ENCODE assay signal across 8 cellular contexts in genomic region chr13:25301347-25302113, GRCh38. TPM values are rescaled to one million over a fixed set of nuclear protein-coding genes. Genes with fewer than 3 reads are reported as not detected.
DNase-seq lines count a peak whose midpoint lies in the region; ATAC-seq and TF ChIP-seq lines count a peak whose summit lies in the region.

TSS of gene NUP58 (plus strand) at chr13:25301625. CDS start at chr13:25301774, 149 bp downstream.

- no peak for TF ChIP-seq CTCF in CD8-positive, alpha-beta T cell (IDR thresholded peaks at IDR 0.05)
- TF ChIP-seq CTCF in lower lobe of right lung (IDR thresholded peaks at IDR 0.05): no peak

- peak within 1 kb of the TSS; percentile 81 for H3K4me3 ChIP-seq in CD8-positive, alpha-beta T cell (ENCODE audit: low read depth, low read length)
- H3K4me3 ChIP-seq in lower lobe of right lung: peak within 1 kb of the TSS; percentile 85

- no peaks in the 10 kb centered on the region for H3K9me3 ChIP-seq in CD8-positive, alpha-beta T cell (ENCODE audit: low read length)
- H3K9me3 ChIP-seq in lower lobe of right lung: no peaks in the 10 kb centered on the region

- H3K9me3 Mint-ChIP-seq in CD8-positive, alpha-beta T cell: no peaks in the 10 kb centered on the region

- CTCF ChIA-PET in CD8-positive, alpha-beta T cell (lab: Charles Lee): no interaction called here

- peaks cover 47% of the 10 kb centered on the region for H3K4me1 Mint-ChIP-seq in CD8-positive, alpha-beta T cell (ENCODE audit: low read depth)

- peak within 1 kb of the TSS; percentile 94 for H3K27ac Mint-ChIP-seq in CD8-positive, alpha-beta T cell

- DNase-seq in CD8-positive, alpha-beta T cell: peak; percentile 83 to 95 (median 91)
- DNase-seq in HS-5 (ENCODE audit: low read depth): peak; percentile 44
- peak; percentile 94 for DNase-seq in NK-92 treated with Interleukin-12 subunit alpha and Interleukin-12 subunit beta, amount 100 ng/mL, for 24 hours (lab: John Stamatoyannopoulos, UW)
- DNase-seq in activated CD8-positive, alpha-beta memory T cell treated with anti-CD3 and anti-CD28 coated beads for 24 hours: peak; percentile 96
- peak; percentile 92 for DNase-seq in effector CD4-positive, alpha-beta T cell
- DNase-seq in lower lobe of right lung: peak; percentile 98
- DNase-seq in stimulated activated CD4-positive, alpha-beta T cell treated with anti-CD3 and anti-CD28 coated beads, TNF-alpha, amount 100 ng/mL, for 24 hours (ENCODE audit: low read depth in 3 of 3): peak; percentile 87 to 92 (median 88)

- peaks cover 26% of the 10 kb centered on the region for H3K36me3 Mint-ChIP-seq in CD8-positive, alpha-beta T cell

- peak within 1 kb of the TSS; percentile 83 for H3K27ac ChIP-seq in CD8-positive, alpha-beta T cell (ENCODE audit: low read depth, low read length)
- H3K27ac ChIP-seq in lower lobe of right lung: peak within 1 kb of the TSS; percentile 88

- peak within 1 kb of the TSS; percentile 95 for H3K4me3 Mint-ChIP-seq in CD8-positive, alpha-beta T cell

- ATAC-seq in CD8-positive, alpha-beta T cell: peak; percentile 99
- ATAC-seq in GM19468 (IDR thresholded peaks at IDR 0.05; ENCODE audit: extremely low read depth, unreplicated experiment) (peak; percentile 97), lower lobe of right lung (peak; percentile 100)

- peaks cover 7% of the 10 kb centered on the region for H3K27me3 Mint-ChIP-seq in CD8-positive, alpha-beta T cell (ENCODE audit: low read depth)

- intact Hi-C loops in CD8-positive, alpha-beta T cell (cut with DNase I, micrococcal nuclease): loop anchor here (1.0 to 10.0 kb wide), 11 partner anchors 14 to 1951 kb away; partner anchors contain the start of genes MTMR6 (in 2 of the 2), RPL21 (in 2 of the 2), MIPEP (in 1 of the 2) and RNF6 (in 1 of the 2)
- intact Hi-C loops in lower lobe of right lung (cut with DNase I): no loop called here

- peaks cover 3% of the 10 kb centered on the region for H3K36me3 ChIP-seq in CD8-positive, alpha-beta T cell (ENCODE audit: insufficient read depth, low read length)
- no peaks in the 10 kb centered on the region for H3K36me3 ChIP-seq in lower lobe of right lung

- H3K27me3 ChIP-seq in CD8-positive, alpha-beta T cell (ENCODE audit: insufficient read depth, low read length): no peaks in the 10 kb centered on the region
- peaks cover 8% of the 10 kb centered on the region for H3K27me3 ChIP-seq in lower lobe of right lung (ENCODE audit: low read depth)

- POLR2A ChIA-PET in CD8-positive, alpha-beta T cell (lab: Charles Lee): interaction anchor here (0.6 to 2.1 kb wide), 3 partner anchors 9 to 379 kb away, joined by 4 to 13 read pairs (median 4); partner anchors contain the start of gene MTMR6

- H3K4me1 ChIP-seq in CD8-positive, alpha-beta T cell (ENCODE audit: insufficient read depth, low read length): peaks cover 18% of the 10 kb centered on the region
- H3K4me1 ChIP-seq in lower lobe of right lung: peaks cover 38% of the 10 kb centered on the region

RNA-seq across cellular contexts. Expression of gene NUP58, which starts in this region (rescaled TPM):
- 10 to 100 TPM; 73.2 to 78.9 TPM for total RNA-seq in CD8-positive, alpha-beta T cell
- total RNA-seq in lower lobe of right lung: 57.7 TPM

Comparison
In these comparisons a context has a peak if more than half of its experiments do, and no peak if none do; other contexts are left out.
1. Peak in every context shown above with its lines: DNase-seq, ATAC-seq, H3K4me3 ChIP-seq and H3K27ac ChIP-seq.
2. DNase-seq: peak in every context shown above with its lines; median percentile 98 in lower lobe of right lung; 96 in activated CD8-positive, alpha-beta memory T cell treated with anti-CD3 and anti-CD28 coated beads for 24 hours; 94 in NK-92 treated with Interleukin-12 subunit alpha and Interleukin-12 subunit beta, amount 100 ng/mL, for 24 hours; 92 in effector CD4-positive, alpha-beta T cell; 91 in CD8-positive, alpha-beta T cell; 88 in stimulated activated CD4-positive, alpha-beta T cell treated with anti-CD3 and anti-CD28 coated beads, TNF-alpha, amount 100 ng/mL, for 24 hours; 44 in HS-5.